35 cellular contexts compared by ENCODE assay signal in the genomic region with DNA sequence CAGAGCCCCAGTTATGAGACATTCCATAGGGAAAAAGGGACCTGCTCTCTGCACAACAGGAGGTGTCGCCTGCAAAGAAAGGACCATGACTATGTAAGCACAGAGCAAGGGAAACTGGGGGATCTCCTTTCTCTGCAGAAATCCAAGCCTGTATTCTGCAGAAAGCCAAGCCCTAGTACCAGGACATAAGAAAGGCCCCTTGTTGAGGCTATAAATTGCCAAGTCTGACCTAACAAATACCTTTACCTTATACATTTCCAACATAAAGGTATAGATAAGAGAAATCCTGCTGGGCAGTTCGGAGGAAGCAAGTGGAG. TPM values are rescaled to one million over a fixed set of nuclear protein-coding genes. Genes with fewer than 3 reads are reported as not detected.
"Had no signal": no experiment of that assay in that cellular context is flagged by ENCODE, and none has a peak within 500 bp of the region (broad histone marks: within the 10 kb centered on the region; RNA-seq: fewer than 3 reads in every experiment).

No MANE protein-coding gene starts in this region.

- H3K27ac Mint-ChIP-seq: activated CD4-positive, alpha-beta T cell treated with anti-CD3 and anti-CD28 coated beads for 36 hours; activated CD4-positive, alpha-beta T cell treated with anti-CD3 and anti-CD28 coated beads, Interleukin-2, amount 10 ng/mL, durations not matched to agents 7 days and 5 days; activated CD8-positive, alpha-beta T cell treated with anti-CD3 and anti-CD28 coated beads, Interleukin-2, amount 10 ng/mL, durations not matched to agents 7 days and 5 days; activated naive CD4-positive, alpha-beta T cell treated with anti-CD3 and anti-CD28 coated beads, Interleukin-2, amount 10 ng/mL, durations not matched to agents 7 days and 5 days; activated naive CD8-positive, alpha-beta T cell; activated naive CD8-positive, alpha-beta T cell treated with anti-CD3 and anti-CD28 coated beads, Interleukin-2, amount 50 U/mL, for 24 hours; activated T-cell treated with anti-CD3 and anti-CD28 coated beads, Interleukin-2, amount 50 U/mL, for 24 hours; activated T-helper 2 cell treated with anti-CD3 and anti-CD28 coated beads, Interferon-gamma antibody, Interleukin-2, Interleukin-4, amounts not matched to agents 10 μg/mL and 5 μg/mL and 100 μg/mL, durations not matched to agents 14 hours and 24 hours and 36 hours had no signal

- H3K9me3 Mint-ChIP-seq: activated CD4-positive, alpha-beta T cell treated with anti-CD3 and anti-CD28 coated beads, Interleukin-2, amount 10 ng/mL, durations not matched to agents 7 days and 5 days; activated naive CD4-positive, alpha-beta T cell treated with anti-CD3 and anti-CD28 coated beads, Interleukin-2, amount 10 ng/mL, durations not matched to agents 7 days and 5 days; activated naive CD8-positive, alpha-beta T cell treated with anti-CD3 and anti-CD28 coated beads, Interleukin-2, amount 50 U/mL, for 24 hours; activated T-cell treated with anti-CD3 and anti-CD28 coated beads, Interleukin-2, amount 50 U/mL, for 24 hours; activated T-helper 2 cell treated with anti-CD3 and anti-CD28 coated beads, Interferon-gamma antibody, Interleukin-2, Interleukin-4, amounts not matched to agents 10 μg/mL and 5 μg/mL and 100 μg/mL, durations not matched to agents 14 hours and 24 hours and 36 hours had no signal

- H3K27ac ChIP-seq: Peyer's patch, SJSA1 had no signal

- DNase-seq: activated CD4-positive, alpha-beta T cell treated with anti-CD3 and anti-CD28 coated beads for 36 hours; activated CD4-positive, alpha-beta T cell treated with anti-CD3 and anti-CD28 coated beads, Interleukin-2, amount 10 ng/mL, durations not matched to agents 7 days and 5 days; activated CD4-positive, alpha-beta T cell treated with anti-CD3 and anti-CD28 coated beads, Interleukin-2, amount 50 U/mL, for 48 hours; activated CD8-positive, alpha-beta T cell treated with anti-CD3 and anti-CD28 coated beads, Interleukin-2, amount 10 ng/mL, durations not matched to agents 7 days and 5 days; activated gamma-delta T cell; activated naive CD4-positive, alpha-beta T cell treated with anti-CD3 and anti-CD28 coated beads, Interleukin-2, amount 10 ng/mL, durations not matched to agents 7 days and 5 days; activated naive CD8-positive, alpha-beta T cell treated with anti-CD3 and anti-CD28 coated beads, Interleukin-2, amount 50 U/mL, for 24 hours; activated T-cell treated with anti-CD3 and anti-CD28 coated beads, Interleukin-2, amount 50 U/mL, for 24 hours; anterior cingulate cortex; caudate nucleus; cerebellar nuclear complex; NCI-H1092 treated with DMSO at 0.1 percent for 48 hours; NCI-H1417; NCI-H1694 treated with DMSO at 0.1 percent for 48 hours; NCI-H2029; NCI-H345; NCI-H524 treated with DMSO at 0.1 percent for 48 hours; NCI-H748 treated with DMSO at 0.1 percent for 48 hours; NK-92 treated with Interleukin-12 subunit alpha and Interleukin-12 subunit beta, amount 100 ng/mL, for 24 hours; PC-3; Peyer's patch; RPMI8226; SHP77 treated with DMSO at 0.1 percent for 48 hours; SW 1271; T-helper 1 cell; T-helper 2 cell; T-helper 9 cell had no signal

- H3K9me3 ChIP-seq: Peyer's patch, SJSA1 had no signal

- H3K4me3 Mint-ChIP-seq: activated CD4-positive, alpha-beta T cell treated with anti-CD3 and anti-CD28 coated beads for 36 hours; activated CD4-positive, alpha-beta T cell treated with anti-CD3 and anti-CD28 coated beads, Interleukin-2, amount 10 ng/mL, durations not matched to agents 7 days and 5 days; activated CD8-positive, alpha-beta T cell treated with anti-CD3 and anti-CD28 coated beads, Interleukin-2, amount 10 ng/mL, durations not matched to agents 7 days and 5 days; activated naive CD4-positive, alpha-beta T cell treated with anti-CD3 and anti-CD28 coated beads, Interleukin-2, amount 10 ng/mL, durations not matched to agents 7 days and 5 days; activated naive CD8-positive, alpha-beta T cell; activated naive CD8-positive, alpha-beta T cell treated with anti-CD3 and anti-CD28 coated beads, Interleukin-2, amount 50 U/mL, for 24 hours; activated T-cell treated with anti-CD3 and anti-CD28 coated beads, Interleukin-2, amount 50 U/mL, for 24 hours had no signal

- FAIRE-seq: bronchial epithelial cell had no signal

- H3K36me3 ChIP-seq: Peyer's patch, SJSA1 had no signal

- H3K4me3 ChIP-seq: Peyer's patch, SJSA1 had no signal

- H3K36me3 Mint-ChIP-seq: activated naive CD4-positive, alpha-beta T cell treated with anti-CD3 and anti-CD28 coated beads, Interleukin-2, amount 10 ng/mL, durations not matched to agents 7 days and 5 days; brain had no signal

RNA-seq across cellular contexts. Expression of a gene that starts 10.0 kb away (rescaled TPM):
- total RNA-seq: activated CD4-positive, alpha-beta T cell treated with anti-CD3 and anti-CD28 coated beads, Interleukin-2, amount 10 ng/mL, durations not matched to agents 7 days and 5 days; activated CD8-positive, alpha-beta T cell treated with anti-CD3 and anti-CD28 coated beads, Interleukin-2, amount 10 ng/mL, durations not matched to agents 7 days and 5 days; activated T-helper 2 cell treated with anti-CD3 and anti-CD28 coated beads, Interferon-gamma antibody, Interleukin-2, Interleukin-4, amounts not matched to agents 10 μg/mL and 5 μg/mL and 100 μg/mL, durations not matched to agents 14 hours and 24 hours and 36 hours; bronchial epithelial cell; LHCN-M2; NCI-H460; SJSA1 had no signal

RNA-seq across cellular contexts. Expression of a gene that starts 33.1 kb away (rescaled TPM):
- total RNA-seq: activated CD4-positive, alpha-beta T cell treated with anti-CD3 and anti-CD28 coated beads for 36 hours; activated CD4-positive, alpha-beta T cell treated with anti-CD3 and anti-CD28 coated beads, Interleukin-2, amount 10 ng/mL, durations not matched to agents 7 days and 5 days; activated CD8-positive, alpha-beta T cell treated with anti-CD3 and anti-CD28 coated beads, Interleukin-2, amount 10 ng/mL, durations not matched to agents 7 days and 5 days; activated T-helper 2 cell treated with anti-CD3 and anti-CD28 coated beads, Interferon-gamma antibody, Interleukin-2, Interleukin-4, amounts not matched to agents 10 μg/mL and 5 μg/mL and 100 μg/mL, durations not matched to agents 14 hours and 24 hours and 36 hours; M059J; NCI-H460; PC-3; SJSA1 had no signal

RNA-seq across cellular contexts. Expression of a gene that starts 58.1 kb away (rescaled TPM):
- total RNA-seq: activated CD4-positive, alpha-beta T cell treated with anti-CD3 and anti-CD28 coated beads for 36 hours; activated CD4-positive, alpha-beta T cell treated with anti-CD3 and anti-CD28 coated beads, Interleukin-2, amount 10 ng/mL, durations not matched to agents 7 days and 5 days; activated CD8-positive, alpha-beta T cell treated with anti-CD3 and anti-CD28 coated beads, Interleukin-2, amount 10 ng/mL, durations not matched to agents 7 days and 5 days; activated T-helper 2 cell treated with anti-CD3 and anti-CD28 coated beads, Interferon-gamma antibody, Interleukin-2, Interleukin-4, amounts not matched to agents 10 μg/mL and 5 μg/mL and 100 μg/mL, durations not matched to agents 14 hours and 24 hours and 36 hours; bronchial epithelial cell; LHCN-M2; M059J; NCI-H460; PC-3; SJSA1 had no signal
